In genomic region chr2:15313657-15314056, GRCh38 we compare ENCODE assay signal across 9 cellular contexts.
A peak's percentile ranks its signal among the peaks of the same experiment; 100 is the strongest.
DNase-seq lines count a peak whose midpoint lies in the region; ATAC-seq and TF ChIP-seq lines count a peak whose summit lies in the region.
"Had no signal": no experiment of that assay in that cellular context is flagged by ENCODE, and none has a peak within 500 bp of the region (broad histone marks: within the 10 kb centered on the region; RNA-seq: fewer than 3 reads in every experiment).

No MANE protein-coding gene starts in this region.

- H3K27ac ChIP-seq in GM23338 (ENCODE audit: low read depth), result no peak overlapping the region

- ATAC-seq in activated T-cell treated with anti-CD3 and anti-CD28 coated beads, Interleukin-2, amount 50 U/mL, for 72 hours (replicated peaks in 1 of 2), result peak; percentile 24 to 43
- no peak for ATAC-seq in activated T-cell treated with anti-CD3 and anti-CD28 coated beads, Interleukin-2, amount 50 U/mL, for 4 hours
- peak; percentile 85 for ATAC-seq in HG02885 (IDR thresholded peaks at IDR 0.05; ENCODE audit: poor library complexity, unreplicated experiment)
- ATAC-seq in stimulated activated naive B cell treated with anti-CD40 and anti-IgM and Interleukin-4, amounts not matched to agents 10 μg/mL and 1 μg/mL and 100 μg/mL, for 72 hours (replicated peaks), result peak; percentile 87 to 93
- ATAC-seq in GM23338, result no peak

- peaks cover 44% of the 10 kb centered on the region for H3K4me1 Mint-ChIP-seq in activated T-cell treated with anti-CD3 and anti-CD28 coated beads, Interleukin-2, amount 50 U/mL, for 72 hours (ENCODE audit: low read depth)
- peaks cover 41% of the 10 kb centered on the region for H3K4me1 Mint-ChIP-seq in activated T-cell treated with anti-CD3 and anti-CD28 coated beads, Interleukin-2, amount 50 U/mL, for 4 hours (ENCODE audit: low read depth)
- H3K4me1 Mint-ChIP-seq in stimulated activated naive B cell treated with anti-CD40 and anti-IgM and Interleukin-4, amounts not matched to agents 10 μg/mL and 1 μg/mL and 100 μg/mL, for 72 hours, result peaks cover 9 to 27% of the 10 kb centered on the region in 2 donors
- H3K4me1 Mint-ChIP-seq in GM23338, result peaks cover 6% of the 10 kb centered on the region; the same call in 2 of the 3 replicates

- H3F3A ChIP-seq in GM23338 (replicated peaks; ENCODE audit: low read depth), result no peaks in the 10 kb centered on the region

- no peak overlapping the region for H2AFZ ChIP-seq in GM23338

- H3K27me3 Mint-ChIP-seq in activated T-cell treated with anti-CD3 and anti-CD28 coated beads, Interleukin-2, amount 50 U/mL, for 72 hours (ENCODE audit: low read depth), result no peaks in the 10 kb centered on the region
- H3K27me3 Mint-ChIP-seq in activated T-cell treated with anti-CD3 and anti-CD28 coated beads, Interleukin-2, amount 50 U/mL, for 4 hours (ENCODE audit: low read depth), result no peaks in the 10 kb centered on the region
- H3K27me3 Mint-ChIP-seq in stimulated activated naive B cell treated with anti-CD40 and anti-IgM and Interleukin-4, amounts not matched to agents 10 μg/mL and 1 μg/mL and 100 μg/mL, for 72 hours, result no peaks in the 10 kb centered on the region
- peaks cover 3% of the 10 kb centered on the region for H3K27me3 Mint-ChIP-seq in GM23338 (ENCODE audit: insufficient read depth, low read depth, poor library complexity)

- no peak for DNase-seq in activated T-cell treated with anti-CD3 and anti-CD28 coated beads, Interleukin-2, amount 50 U/mL, for 72 hours
- DNase-seq in activated T-cell treated with anti-CD3 and anti-CD28 coated beads, Interleukin-2, amount 50 U/mL, for 4 hours, result no peak
- DNase-seq in OCI-M1 (lab: John Stamatoyannopoulos, UW), result peak; percentile 38
- DNase-seq in stimulated activated naive B cell treated with anti-CD40 and anti-IgM and Interleukin-4, amounts not matched to agents 10 μg/mL and 1 μg/mL and 100 μg/mL, for 72 hours, result peak; percentile 36
- no peak for DNase-seq in NCI-H1417 treated with DMSO at 0.1 percent for 48 hours (lab: John Stamatoyannopoulos, UW)
- no peak for DNase-seq in GM23338 (ENCODE audit: low spot score)
- DNase-seq in activated CD4-positive, alpha-beta T cell treated with anti-CD3 and anti-CD28 coated beads, Interleukin-2, amount 50 U/mL, for 1 hour, result no peak

- no peak overlapping the region for H3K27ac Mint-ChIP-seq in activated T-cell treated with anti-CD3 and anti-CD28 coated beads, Interleukin-2, amount 50 U/mL, for 72 hours
- no peak overlapping the region for H3K27ac Mint-ChIP-seq in stimulated activated naive B cell treated with anti-CD40 and anti-IgM and Interleukin-4, amounts not matched to agents 10 μg/mL and 1 μg/mL and 100 μg/mL, for 72 hours
- H3K27ac Mint-ChIP-seq in GM23338, result no peak overlapping the region

- no peaks in the 10 kb centered on the region for H3K36me3 ChIP-seq in GM23338 (ENCODE audit: insufficient read depth)

- no peaks in the 10 kb centered on the region for H3K27me3 ChIP-seq in GM23338 (ENCODE audit: insufficient read depth)

- no peaks in the 10 kb centered on the region for H3K4me1 ChIP-seq in GM23338 (ENCODE audit: insufficient read depth)

- no peak overlapping the region for H3K4me3 ChIP-seq in GM23338

- H3K9me3 Mint-ChIP-seq in activated T-cell treated with anti-CD3 and anti-CD28 coated beads, Interleukin-2, amount 50 U/mL, for 72 hours, result peaks cover 6 to 10% of the 10 kb centered on the region in 2 donors
- peaks cover 14% of the 10 kb centered on the region for H3K9me3 Mint-ChIP-seq in activated T-cell treated with anti-CD3 and anti-CD28 coated beads, Interleukin-2, amount 50 U/mL, for 4 hours
- H3K9me3 Mint-ChIP-seq in stimulated activated naive B cell treated with anti-CD40 and anti-IgM and Interleukin-4, amounts not matched to agents 10 μg/mL and 1 μg/mL and 100 μg/mL, for 72 hours, result peaks cover 9 to 11% of the 10 kb centered on the region in 2 donors
- peaks cover 15% of the 10 kb centered on the region; the same call in 2 of the 3 replicates for H3K9me3 Mint-ChIP-seq in GM23338

- no peak overlapping the region for H3K4me3 Mint-ChIP-seq in activated T-cell treated with anti-CD3 and anti-CD28 coated beads, Interleukin-2, amount 50 U/mL, for 72 hours
- H3K4me3 Mint-ChIP-seq in activated T-cell treated with anti-CD3 and anti-CD28 coated beads, Interleukin-2, amount 50 U/mL, for 4 hours, result no peak overlapping the region
- no peak overlapping the region for H3K4me3 Mint-ChIP-seq in stimulated activated naive B cell treated with anti-CD40 and anti-IgM and Interleukin-4, amounts not matched to agents 10 μg/mL and 1 μg/mL and 100 μg/mL, for 72 hours
- no peak overlapping the region for H3K4me3 Mint-ChIP-seq in GM23338
- H3K4me3 Mint-ChIP-seq: CD14-positive monocyte had no signal

- peaks cover 17 to 29% of the 10 kb centered on the region in 2 donors for H3K36me3 Mint-ChIP-seq in activated T-cell treated with anti-CD3 and anti-CD28 coated beads, Interleukin-2, amount 50 U/mL, for 72 hours (ENCODE audit: insufficient read depth in 2 of 2)
- H3K36me3 Mint-ChIP-seq in activated T-cell treated with anti-CD3 and anti-CD28 coated beads, Interleukin-2, amount 50 U/mL, for 4 hours (ENCODE audit: insufficient read depth), result peaks cover 52% of the 10 kb centered on the region
- peaks cover 42 to 70% of the 10 kb centered on the region in 2 donors for H3K36me3 Mint-ChIP-seq in stimulated activated naive B cell treated with anti-CD40 and anti-IgM and Interleukin-4, amounts not matched to agents 10 μg/mL and 1 μg/mL and 100 μg/mL, for 72 hours
- H3K36me3 Mint-ChIP-seq in GM23338 (ENCODE audit: low read depth), result peaks cover 16% of the 10 kb centered on the region

- TF ChIP-seq CTCF in GM23338 (conservative IDR thresholded peaks at IDR 0.05; ENCODE audit: low read depth in 2 of 2), result no peak

- H4K20me1 ChIP-seq in GM23338 (replicated peaks; ENCODE audit: insufficient read depth), result no peaks in the 10 kb centered on the region

- H3K79me2 ChIP-seq in GM23338 (replicated peaks; ENCODE audit: insufficient read depth), result no peaks in the 10 kb centered on the region

- H3K4me2 ChIP-seq in GM23338, result no peak overlapping the region

- H3K9me2 ChIP-seq in GM23338 (ENCODE audit: insufficient read depth), result peaks cover 9% of the 10 kb centered on the region; the same call in 1 of the 2 replicates

TF ChIP-seq in GM23338, 12 proteins besides CTCF, POLR2A, EP300 and RAD21 (continues in another document):
- TF ChIP-seq NANOG (IDR thresholded peaks at IDR 0.05; ENCODE audit: borderline replicate concordance), result no peak
- TF ChIP-seq EZH2 (IDR thresholded peaks at IDR 0.05; ENCODE audit: low read depth, unreplicated experiment), result no peak
- no peak for TF ChIP-seq EZH2phosphoT487 (IDR thresholded peaks at IDR 0.05; ENCODE audit: unreplicated experiment)
- no peak for TF ChIP-seq CREB1 (CRISPR knock-in tag; IDR thresholded peaks at IDR 0.05; ENCODE audit: low read depth)
- no peak for TF ChIP-seq STAT1 (IDR thresholded peaks at IDR 0.05; ENCODE audit: unreplicated experiment)
- TF ChIP-seq POLR2AphosphoS5 (IDR thresholded peaks at IDR 0.05; ENCODE audit: low read depth), result no peak
- TF ChIP-seq, protein P1, sequence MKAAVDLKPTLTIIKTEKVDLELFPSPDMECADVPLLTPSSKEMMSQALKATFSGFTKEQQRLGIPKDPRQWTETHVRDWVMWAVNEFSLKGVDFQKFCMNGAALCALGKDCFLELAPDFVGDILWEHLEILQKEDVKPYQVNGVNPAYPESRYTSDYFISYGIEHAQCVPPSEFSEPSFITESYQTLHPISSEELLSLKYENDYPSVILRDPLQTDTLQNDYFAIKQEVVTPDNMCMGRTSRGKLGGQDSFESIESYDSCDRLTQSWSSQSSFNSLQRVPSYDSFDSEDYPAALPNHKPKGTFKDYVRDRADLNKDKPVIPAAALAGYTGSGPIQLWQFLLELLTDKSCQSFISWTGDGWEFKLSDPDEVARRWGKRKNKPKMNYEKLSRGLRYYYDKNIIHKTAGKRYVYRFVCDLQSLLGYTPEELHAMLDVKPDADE (IDR thresholded peaks at IDR 0.05), result no peak
- no peak for TF ChIP-seq ZNF114 (CRISPR knock-in tag; IDR thresholded peaks at IDR 0.05)

Comparison
In these comparisons a context has a peak if more than half of its experiments do, and no peak if none do; other contexts are left out.
1. ATAC-seq: peak in activated T-cell treated with anti-CD3 and anti-CD28 coated beads, Interleukin-2, amount 50 U/mL, for 72 hours (2 of 2), HG02885 (single experiment) and stimulated activated naive B cell treated with anti-CD40 and anti-IgM and Interleukin-4, amounts not matched to agents 10 μg/mL and 1 μg/mL and 100 μg/mL, for 72 hours (2 of 2); none in activated T-cell treated with anti-CD3 and anti-CD28 coated beads, Interleukin-2, amount 50 U/mL, for 4 hours (0 of 2) and GM23338 (single experiment).
2. DNase-seq: peak in OCI-M1 (single experiment) and stimulated activated naive B cell treated with anti-CD40 and anti-IgM and Interleukin-4, amounts not matched to agents 10 μg/mL and 1 μg/mL and 100 μg/mL, for 72 hours (single experiment); none in activated T-cell treated with anti-CD3 and anti-CD28 coated beads, Interleukin-2, amount 50 U/mL, for 72 hours (0 of 2), activated T-cell treated with anti-CD3 and anti-CD28 coated beads, Interleukin-2, amount 50 U/mL, for 4 hours (single experiment), NCI-H1417 treated with DMSO at 0.1 percent for 48 hours (single experiment), GM23338 (single experiment) and activated CD4-positive, alpha-beta T cell treated with anti-CD3 and anti-CD28 coated beads, Interleukin-2, amount 50 U/mL, for 1 hour (single experiment).